In the genomic region with DNA sequence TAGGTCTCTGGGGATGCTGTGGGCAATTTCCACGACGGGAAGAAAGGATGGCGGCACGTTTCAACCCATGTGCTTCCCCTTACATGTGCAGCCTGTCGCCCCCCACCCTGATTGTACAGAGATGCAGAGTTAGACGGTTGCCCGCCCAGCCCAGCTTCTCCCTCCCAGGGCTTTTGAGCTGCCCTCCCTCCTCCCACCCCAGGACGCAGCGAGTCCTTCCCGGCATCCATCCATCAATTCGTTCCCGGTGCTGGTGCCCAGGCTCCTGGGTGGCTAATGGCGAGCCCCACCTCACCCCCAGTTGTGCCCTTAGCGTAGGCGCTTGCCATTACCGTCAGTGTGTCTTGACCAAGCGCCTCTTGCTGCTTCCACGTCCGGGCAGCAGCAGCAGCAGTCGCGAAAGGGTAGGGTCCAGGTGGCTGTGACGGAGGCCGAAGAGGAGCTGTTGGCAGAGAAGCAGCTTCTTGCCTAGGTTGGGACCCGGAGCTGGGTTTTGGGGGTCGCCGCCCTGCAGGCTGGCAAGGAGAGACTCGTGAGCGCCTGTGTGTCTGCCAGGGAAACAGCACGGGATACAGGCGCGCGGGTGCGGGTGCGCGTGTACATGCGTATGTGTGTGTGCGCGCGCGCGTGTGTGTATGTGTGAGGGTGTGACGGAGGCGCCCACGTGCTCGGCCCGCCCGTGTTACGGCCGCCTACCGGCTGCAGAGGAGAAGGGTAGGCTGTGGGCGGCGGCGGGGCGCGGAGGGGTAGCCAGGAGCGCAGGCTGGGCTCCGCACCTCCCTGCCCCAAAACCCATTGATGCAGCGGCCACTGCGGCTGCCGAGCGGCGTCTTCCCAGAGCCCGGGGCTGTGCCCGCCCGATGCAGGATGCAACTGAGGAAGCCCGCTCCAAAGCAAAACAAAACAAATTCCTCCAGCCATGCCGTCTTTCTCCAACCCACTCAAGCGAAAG, we compare ENCODE assay signal across 8 cellular contexts. TPM values are rescaled to one million over a fixed set of nuclear protein-coding genes. Genes with fewer than 3 reads are reported as not detected.
DNase-seq lines count a peak whose midpoint lies in the region; ATAC-seq and TF ChIP-seq lines count a peak whose summit lies in the region.

A gene (minus strand): TSS at position 609 of the 952 bp plus-strand sequence. CDS start 20,679 bp downstream, outside the sequence.

- DNase-seq in CD8-positive, alpha-beta T cell = no peak
- DNase-seq in NCI-H774 (lab: John Stamatoyannopoulos, UW) (peak; percentile 43), brain pericyte (ENCODE audit: low read depth, low spot score) (peak; percentile 52), skeletal muscle cell (ENCODE audit: low read depth) (peak; percentile 80), NCI-H2107 (lab: John Stamatoyannopoulos, UW) (no peak)
- DNase-seq in activated CD4-positive, CD25-positive, alpha-beta regulatory T cell treated with anti-CD3 and anti-CD28 coated beads, Interleukin-2, amount 50 U/mL, for 72 hours = no peak

- TF ChIP-seq CTCF in CD8-positive, alpha-beta T cell (IDR thresholded peaks at IDR 0.05) = no peak

- H3K4me1 Mint-ChIP-seq in CD8-positive, alpha-beta T cell (ENCODE audit: low read depth) = peaks cover 10% of the 10 kb centered on the region

- peaks cover 23% of the 10 kb centered on the region for H3K27me3 Mint-ChIP-seq in CD8-positive, alpha-beta T cell (ENCODE audit: low read depth)

- no peaks in the 10 kb centered on the region for H3K36me3 Mint-ChIP-seq in CD8-positive, alpha-beta T cell

- no peak for ATAC-seq in CD8-positive, alpha-beta T cell
- ATAC-seq in HG02759 (IDR thresholded peaks at IDR 0.05; ENCODE audit: unreplicated experiment) = peak; percentile 74

- H3K9me3 Mint-ChIP-seq in CD8-positive, alpha-beta T cell = no peaks in the 10 kb centered on the region

- H3K4me3 ChIP-seq in CD8-positive, alpha-beta T cell (ENCODE audit: low read depth, low read length) = no peak within 1 kb of the TSS
- H3K4me3 ChIP-seq in iPS-11a (ENCODE audit: low read depth, low read length) = peak within 1 kb of the TSS; percentile 91
- H3K4me3 ChIP-seq in skeletal muscle cell (ENCODE audit: low read depth, low read length) = peak within 1 kb of the TSS; percentile 97

- H3K4me3 Mint-ChIP-seq in CD8-positive, alpha-beta T cell = peak within 1 kb of the TSS; percentile 43

- no peak within 1 kb of the TSS for H3K27ac Mint-ChIP-seq in CD8-positive, alpha-beta T cell

- intact Hi-C loops in CD8-positive, alpha-beta T cell (cut with DNase I, micrococcal nuclease) = no loop called here

- peaks cover 6% of the 10 kb centered on the region for H3K27me3 ChIP-seq in CD8-positive, alpha-beta T cell (ENCODE audit: insufficient read depth, low read length)

- H3K9me3 ChIP-seq in CD8-positive, alpha-beta T cell (ENCODE audit: low read length) = no peaks in the 10 kb centered on the region

- peaks cover 4% of the 10 kb centered on the region for H3K4me1 ChIP-seq in CD8-positive, alpha-beta T cell (ENCODE audit: insufficient read depth, low read length)

- POLR2A ChIA-PET in CD8-positive, alpha-beta T cell (lab: Charles Lee) = no interaction called here

- H3K36me3 ChIP-seq in CD8-positive, alpha-beta T cell (ENCODE audit: insufficient read depth, low read length) = no peaks in the 10 kb centered on the region

- no peak within 1 kb of the TSS for H3K27ac ChIP-seq in CD8-positive, alpha-beta T cell (ENCODE audit: low read depth, low read length)

- CTCF ChIA-PET in CD8-positive, alpha-beta T cell (lab: Charles Lee) = no interaction called here

RNA-seq across cellular contexts. Expression of the gene that starts here (rescaled TPM):
- total RNA-seq in CD8-positive, alpha-beta T cell = not detected

Comparison
In these comparisons a context has a peak if more than half of its experiments do, and no peak if none do; other contexts are left out.
1. DNase-seq: peak in NCI-H774 (single experiment), brain pericyte (single experiment) and skeletal muscle cell (single experiment); none in CD8-positive, alpha-beta T cell (0 of 7), activated CD4-positive, CD25-positive, alpha-beta regulatory T cell treated with anti-CD3 and anti-CD28 coated beads, Interleukin-2, amount 50 U/mL, for 72 hours (single experiment) and NCI-H2107 (single experiment).